In genomic region chr9:109652112-109652511, GRCh38 we compare ENCODE assay signal across 26 cellular contexts.
A peak's percentile ranks its signal among the peaks of the same experiment; 100 is the strongest.
DNase-seq lines count a peak whose midpoint lies in the region; ATAC-seq and TF ChIP-seq lines count a peak whose summit lies in the region.
"Had no signal": no experiment of that assay in that cellular context is flagged by ENCODE, and none has a peak within 500 bp of the region (broad histone marks: within the 10 kb centered on the region; RNA-seq: fewer than 3 reads in every experiment).

No MANE protein-coding gene starts in this region.

- H3K36me3 Mint-ChIP-seq in activated CD4-positive, alpha-beta T cell treated with anti-CD3 and anti-CD28 coated beads, Interleukin-2, amount 10 ng/mL, durations not matched to agents 24 days and 14 days (ENCODE audit: low read depth) = no peaks in the 10 kb centered on the region
- H3K36me3 Mint-ChIP-seq: memory B cell, T-cell had no signal

- H3K4me3 ChIP-seq in fibroblast of lung (replicated peaks in 1 of 4; ENCODE audit: control extremely low read depth in 1 of 4, insufficient read depth in 1 of 4, low read depth in 3 of 4, low read length in 4 of 4) (no peak overlapping the region), trophoblast cell (ENCODE audit: low read depth, low read length) (no peak overlapping the region)
- H3K4me3 ChIP-seq: skin epidermis, stomach had no signal

- no peak overlapping the region for H2BK120ac ChIP-seq in trophoblast cell (ENCODE audit: insufficient read depth, low read length, poor library complexity)

- H3K79me2 ChIP-seq in fibroblast of lung (ENCODE audit: control insufficient read depth, insufficient read depth, low read length) = no peaks in the 10 kb centered on the region
- H3K79me2 ChIP-seq in trophoblast cell (ENCODE audit: control insufficient read depth, insufficient read depth, low read length, poor library complexity) = no peaks in the 10 kb centered on the region

- H3K27ac Mint-ChIP-seq in activated CD4-positive, alpha-beta T cell treated with anti-CD3 and anti-CD28 coated beads, Interleukin-2, amount 10 ng/mL, durations not matched to agents 24 days and 14 days = no peak overlapping the region
- H3K27ac Mint-ChIP-seq: memory B cell, nephron, progenitor cell of endocrine pancreas, T-cell had no signal

- no peak for TF ChIP-seq CTCF in fibroblast of lung (conservative IDR thresholded peaks at IDR 0.05 in 1 of 2, IDR thresholded peaks at IDR 0.05 in 1 of 2; ENCODE audit: low read depth in 1 of 2, low read length in 2 of 2)

- no peak overlapping the region for H3K4ac ChIP-seq in trophoblast cell (ENCODE audit: low read depth, low read length)

- H3K27me3 Mint-ChIP-seq in activated CD4-positive, alpha-beta T cell treated with anti-CD3 and anti-CD28 coated beads, Interleukin-2, amount 10 ng/mL, durations not matched to agents 24 days and 14 days = peaks cover 12% of the 10 kb centered on the region
- H3K27me3 Mint-ChIP-seq: central memory CD8-positive, alpha-beta T cell had no signal

- H4K91ac ChIP-seq in trophoblast cell (ENCODE audit: low read depth, low read length) = no peak overlapping the region

- H3K9me3 Mint-ChIP-seq in activated CD4-positive, alpha-beta T cell treated with anti-CD3 and anti-CD28 coated beads, Interleukin-2, amount 10 ng/mL, durations not matched to agents 24 days and 14 days = no peaks in the 10 kb centered on the region

- no peak overlapping the region for H2AK5ac ChIP-seq in trophoblast cell (ENCODE audit: low read length)

- no peak overlapping the region for H2BK12ac ChIP-seq in trophoblast cell (ENCODE audit: low read length)

- ATAC-seq in HG03457 (IDR thresholded peaks at IDR 0.05; ENCODE audit: unreplicated experiment) = no peak
- ATAC-seq: T-cell had no signal

- no peak overlapping the region for H3K18ac ChIP-seq in trophoblast cell (ENCODE audit: low read length)

- H3K27me3 ChIP-seq in fibroblast of lung (ENCODE audit: control insufficient read depth, insufficient read depth, low read length) (no peaks in the 10 kb centered on the region), trophoblast cell (ENCODE audit: insufficient read depth, low read length) (no peaks in the 10 kb centered on the region)
- H3K27me3 ChIP-seq: BE2C, stomach had no signal

- H3K4me3 Mint-ChIP-seq in activated CD4-positive, alpha-beta T cell treated with anti-CD3 and anti-CD28 coated beads, Interleukin-2, amount 10 ng/mL, durations not matched to agents 24 days and 14 days = no peak overlapping the region
- H3K4me3 Mint-ChIP-seq: central memory CD8-positive, alpha-beta T cell; memory B cell; nephron; T-cell had no signal

- H4K8ac ChIP-seq in trophoblast cell (ENCODE audit: low read depth, low read length) = no peak overlapping the region

- H3K79me1 ChIP-seq in trophoblast cell (ENCODE audit: low read length) = no peaks in the 10 kb centered on the region

- H2BK5ac ChIP-seq in trophoblast cell (ENCODE audit: low read depth, low read length, poor library complexity) = no peak overlapping the region

- intact Hi-C loops in activated CD4-positive, alpha-beta T cell treated with anti-CD3 and anti-CD28 coated beads, Interleukin-2, amount 10 ng/mL, durations not matched to agents 24 days and 14 days (cut with micrococcal nuclease) = no loop called here

- H4K12ac ChIP-seq in trophoblast cell (ENCODE audit: low read depth, low read length) = no peak overlapping the region

- H3K14ac ChIP-seq in trophoblast cell (ENCODE audit: low read length) = no peak overlapping the region

- H3K23ac ChIP-seq in trophoblast cell (ENCODE audit: low read length) = no peak overlapping the region

- WGBS in trophoblast cell (ENCODE audit: extremely low coverage, insufficient coverage, insufficient read length) = no CpG with 5 or more reads among the region's 1 CpG

- H3K9ac ChIP-seq in fibroblast of lung (ENCODE audit: insufficient read depth, low read length) (no peak overlapping the region), trophoblast cell (ENCODE audit: low read length) (peak overlapping the region; percentile 30)

- DNase-seq in DMS53 (lab: John Stamatoyannopoulos, UW) (peak; percentile 8), DMS53 treated with DMSO at 0.1 percent for 48 hours (lab: John Stamatoyannopoulos, UW; ENCODE audit: unreplicated experiment) (no peak), RPMI7951 (ENCODE audit: low read depth) (peak; percentile 70), fibroblast of lung (ENCODE audit: low read depth in 2 of 2) (peak; percentile 59 to 62), trophoblast cell (no peak)
- no peak for DNase-seq in NK-92 treated with Interleukin-12 subunit alpha and Interleukin-12 subunit beta, amount 100 ng/mL, for 24 hours (lab: John Stamatoyannopoulos, UW)
- DNase-seq in activated CD4-positive, alpha-beta T cell treated with anti-CD3 and anti-CD28 coated beads, Interleukin-2, amount 10 ng/mL, durations not matched to agents 24 days and 14 days = no peak
- DNase-seq: activated CD8-positive, alpha-beta memory T cell treated with anti-CD3 and anti-CD28 coated beads, Interleukin-2, amount 50 U/mL, for 48 hours; activated gamma-delta T cell; amniotic stem cell; BE2C; Caco-2; H7; islet precursor cell; NCI-H2227 treated with DMSO at 0.1 percent for 48 hours; Right ventricle myocardium superior; stimulated activated CD4-positive, alpha-beta T cell treated with anti-CD3 and anti-CD28 coated beads, Interleukin-4, amount 100 ng/mL, for 1 hour; stomach; T-cell had no signal

- no peaks in the 10 kb centered on the region for H3K4me1 Mint-ChIP-seq in activated CD4-positive, alpha-beta T cell treated with anti-CD3 and anti-CD28 coated beads, Interleukin-2, amount 10 ng/mL, durations not matched to agents 24 days and 14 days
- H3K4me1 Mint-ChIP-seq: central memory CD8-positive, alpha-beta T cell; memory B cell; nephron; T-cell had no signal

- no peaks in the 10 kb centered on the region for H3K36me3 ChIP-seq in fibroblast of lung (ENCODE audit: control insufficient read depth, insufficient read depth, low read length)
- H3K36me3 ChIP-seq in trophoblast cell (ENCODE audit: control insufficient read depth in 1 of 2, insufficient read depth in 2 of 2, low read length in 2 of 2) = no peaks in the 10 kb centered on the region
- H3K36me3 ChIP-seq: BE2C, stomach had no signal

- no peak overlapping the region for H2AFZ ChIP-seq in fibroblast of lung (ENCODE audit: low read length)
- no peak overlapping the region for H2AFZ ChIP-seq in trophoblast cell (ENCODE audit: insufficient read depth, low read length, poor library complexity)

- no peaks in the 10 kb centered on the region for H3K4me1 ChIP-seq in fibroblast of lung (ENCODE audit: control insufficient read depth, extremely low read depth, insufficient read depth, low read length)
- H3K4me1 ChIP-seq in trophoblast cell (ENCODE audit: control insufficient read depth in 1 of 2, insufficient read depth in 2 of 2, low read length in 2 of 2) = no peaks in the 10 kb centered on the region
- H3K4me1 ChIP-seq: BE2C, Caco-2, stomach had no signal

- no peaks in the 10 kb centered on the region for H4K20me1 ChIP-seq in fibroblast of lung (ENCODE audit: control insufficient read depth, extremely low read depth, insufficient read depth, low read length)

- H3K9me3 ChIP-seq in fibroblast of lung (ENCODE audit: control insufficient read depth, insufficient read depth, low read depth, low read length) (no peaks in the 10 kb centered on the region), trophoblast cell (ENCODE audit: insufficient read depth, low read depth, low read length) (no peaks in the 10 kb centered on the region)
- H3K9me3 ChIP-seq: BE2C, Caco-2, stomach had no signal

- H3K27ac ChIP-seq in fibroblast of lung (ENCODE audit: insufficient read depth, low read length) (no peak overlapping the region), trophoblast cell (ENCODE audit: low read depth, low read length) (no peak overlapping the region)
- H3K27ac ChIP-seq: 22Rv1, skin epidermis, stomach had no signal

- H3K4me2 ChIP-seq in fibroblast of lung (ENCODE audit: extremely low read depth, insufficient read depth, low read length) = no peak overlapping the region
- H3K4me2 ChIP-seq in trophoblast cell (ENCODE audit: low read length) = no peak overlapping the region

Comparison
In these comparisons a context has a peak if more than half of its experiments do, and no peak if none do; other contexts are left out.
1. DNase-seq: peak in DMS53 (single experiment), RPMI7951 (single experiment) and fibroblast of lung (2 of 2); none in DMS53 treated with DMSO at 0.1 percent for 48 hours (single experiment), trophoblast cell (0 of 2), NK-92 treated with Interleukin-12 subunit alpha and Interleukin-12 subunit beta, amount 100 ng/mL, for 24 hours (single experiment) and activated CD4-positive, alpha-beta T cell treated with anti-CD3 and anti-CD28 coated beads, Interleukin-2, amount 10 ng/mL, durations not matched to agents 24 days and 14 days (single experiment).